Comparison of ENCODE assay signal across 8 cellular contexts in genomic region chr4:109729563-109730293, GRCh38. TPM values are rescaled to one million over a fixed set of nuclear protein-coding genes. Genes with fewer than 3 reads are reported as not detected.
DNase-seq lines count a peak whose midpoint lies in the region; ATAC-seq and TF ChIP-seq lines count a peak whose summit lies in the region.

Gene PLA2G12A (minus strand): TSS chr4:109730070. CDS start chr4:109729809, 261 bp downstream.

- H3K27ac ChIP-seq in RWPE2 (ENCODE audit: poor library complexity, severe bottlenecking) = peak within 1 kb of the TSS; percentile 46
- H3K27ac ChIP-seq in gastroesophageal sphincter = peak within 1 kb of the TSS; percentile 57 to 87 (median 68)
- H3K27ac ChIP-seq in neutrophil = peak within 1 kb of the TSS; percentile 59
- H3K27ac ChIP-seq in substantia nigra (ENCODE audit: low read depth, low read length, poor library complexity, severe bottlenecking) = peak within 1 kb of the TSS; percentile 68

- no peak for TF ChIP-seq CTCF in RWPE2 (IDR thresholded peaks at IDR 0.05; ENCODE audit: poor library complexity, severe bottlenecking)
- TF ChIP-seq CTCF in gastroesophageal sphincter (IDR thresholded peaks at IDR 0.05) = no peak
- no peak for TF ChIP-seq CTCF in neutrophil (IDR thresholded peaks at IDR 0.05)

- WGBS in gastroesophageal sphincter (ENCODE audit: low coverage in 1 of 2), 2 donors = no CpG with 5 or more reads among the region's 79 CpGs

- no peaks in the 10 kb centered on the region for H3K27me3 ChIP-seq in RWPE2 (ENCODE audit: insufficient read depth, poor library complexity, severe bottlenecking)
- H3K27me3 ChIP-seq in gastroesophageal sphincter = no peaks in the 10 kb centered on the region
- H3K27me3 ChIP-seq in neutrophil = peaks cover 29% of the 10 kb centered on the region

- ATAC-seq in GM21786 (IDR thresholded peaks at IDR 0.05; ENCODE audit: unreplicated experiment) (peak; percentile 77), RWPE2 (ENCODE audit: low read depth) (peak; percentile 83), gastroesophageal sphincter (peak; percentile 92)

- peak; percentile 52 for DNase-seq in EL
- peak; percentile 60 for DNase-seq in KG1 (lab: John Stamatoyannopoulos, UW)
- DNase-seq in RWPE2 (ENCODE audit: low spot score) = peak; percentile 91
- peak; percentile 74 for DNase-seq in activated gamma-delta T cell treated with Interleukin-2 at 50 U/mL for 16 hours
- DNase-seq in substantia nigra (lab: John Stamatoyannopoulos, UW) = peak in 48 of 49 donors; percentile 14 to 95 (median 52)

- peak; percentile 17 to 38 for TF ChIP-seq POLR2A in gastroesophageal sphincter (IDR thresholded peaks at IDR 0.05)

- TF ChIP-seq EP300 in gastroesophageal sphincter (IDR thresholded peaks at IDR 0.05) = no peak

- no peaks in the 10 kb centered on the region for H3K9me3 ChIP-seq in RWPE2 (ENCODE audit: severe bottlenecking)
- H3K9me3 ChIP-seq in gastroesophageal sphincter = no peaks in the 10 kb centered on the region
- no peaks in the 10 kb centered on the region for H3K9me3 ChIP-seq in neutrophil

- H3K4me1 ChIP-seq in RWPE2 (ENCODE audit: insufficient read depth, poor library complexity, severe bottlenecking) (peaks cover 5% of the 10 kb centered on the region), gastroesophageal sphincter (peaks cover 0 to 17% (median 3%) of the 10 kb centered on the region in 3 donors), neutrophil (ENCODE audit: control insufficient read depth in 1 of 2, insufficient read depth in 1 of 2, low read depth in 1 of 2, low read length in 1 of 2) (peaks cover 15 to 17% of the 10 kb centered on the region in 2 experiments)

- H3K4me3 ChIP-seq in RWPE2 (ENCODE audit: severe bottlenecking) (peak within 1 kb of the TSS; percentile 68), gastroesophageal sphincter (peak within 1 kb of the TSS; percentile 86 to 87), neutrophil (ENCODE audit: low read depth in 1 of 2, low read length in 1 of 2) (peak within 1 kb of the TSS; percentile 76 to 83)

- H3K36me3 ChIP-seq in RWPE2 (ENCODE audit: low read depth) = no peaks in the 10 kb centered on the region
- H3K36me3 ChIP-seq in gastroesophageal sphincter = no peaks in the 10 kb centered on the region
- no peaks in the 10 kb centered on the region for H3K36me3 ChIP-seq in neutrophil

RNA-seq across cellular contexts. Expression of gene PLA2G12A, which starts in this region (rescaled TPM):
- 100 to 1,000 TPM in 1 of 4 donors, 10 to 100 TPM in 3; 16.6 to 110 (median 27.1) TPM for total RNA-seq in gastroesophageal sphincter

Comparison
In these comparisons a context has a peak if more than half of its experiments do, and no peak if none do; other contexts are left out.
1. Peak in every context shown above with its lines: DNase-seq, ATAC-seq, H3K4me3 ChIP-seq and H3K27ac ChIP-seq.